In genomic region chr16:12985516-12985915, GRCh38 we compare ENCODE assay signal across 34 cellular contexts.
"Had no signal": no experiment of that assay in that cellular context is flagged by ENCODE, and none has a peak within 500 bp of the region (broad histone marks: within the 10 kb centered on the region; RNA-seq: fewer than 3 reads in every experiment).

No MANE protein-coding gene starts in this region.

- DNase-seq: Karpas-422, Kasumi-1, MG63, MM.1S, MV-4-11, NCI-H1048, NCI-H1092, NCI-H1092 treated with DMSO at 0.1 percent for 48 hours, NCI-H1105, NCI-H1105 treated with DMSO at 0.1 percent for 48 hours, NCI-H1417, NCI-H1417 treated with DMSO at 0.1 percent for 48 hours, NCI-H1436, NCI-H1436 treated with DMSO at 0.1 percent for 48 hours, NCI-H146, NCI-H1694, NCI-H1694 treated with DMSO at 0.1 percent for 48 hours, NCI-H187, NCI-H187 treated with DMSO at 0.1 percent for 48 hours, NCI-H1930, NCI-H2029, NCI-H2029 treated with DMSO at 0.1 percent for 48 hours, NCI-H2081, NCI-H2081 treated with DMSO at 0.1 percent for 48 hours, NCI-H2107, NCI-H2171, NCI-H2171 treated with DMSO at 0.1 percent for 48 hours, NCI-H2227 treated with DMSO at 0.1 percent for 48 hours, NCI-H226, NCI-H345, NCI-H446, NCI-H446 treated with DMSO at 0.1 percent for 48 hours, NCI-H510A, NCI-H510A treated with DMSO at 0.1 percent for 48 hours had no signal

- H3K4me3 ChIP-seq: MG63 had no signal

- H3K27me3 ChIP-seq: MG63 had no signal

- H3K9me3 ChIP-seq: MG63 had no signal

- H3K36me3 ChIP-seq: MG63 had no signal
